Comparison of ENCODE assay signal across 8 cellular contexts in the genomic region with DNA sequence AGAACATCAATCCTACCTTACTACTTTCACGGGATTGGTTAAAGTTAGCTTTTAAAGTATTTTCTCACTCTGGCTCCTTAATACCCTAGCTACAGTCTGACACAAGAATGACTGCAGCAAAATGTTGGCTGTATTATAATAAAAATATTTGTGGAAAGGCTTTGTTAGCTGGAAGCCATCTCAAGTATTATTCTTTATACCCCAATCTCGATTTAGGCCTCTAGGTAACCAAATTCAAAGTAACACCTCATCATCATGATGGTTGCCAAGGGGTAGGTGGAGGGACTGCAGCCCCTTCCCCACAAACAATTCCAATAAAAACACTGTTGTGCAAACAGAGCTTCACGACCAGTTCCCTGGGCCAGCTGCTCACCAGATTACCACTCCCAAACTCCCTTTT. TPM values are rescaled to one million over a fixed set of nuclear protein-coding genes. Genes with fewer than 3 reads are reported as not detected.
DNase-seq lines count a peak whose midpoint lies in the region; ATAC-seq, FAIRE-seq and TF ChIP-seq lines count a peak whose summit lies in the region.

No MANE protein-coding gene starts in this region.

- H4K20me1 ChIP-seq in astrocyte (ENCODE audit: insufficient read depth, low read length): peaks cover 22% of the 10 kb centered on the region

- no peaks in the 10 kb centered on the region for H3K27me3 ChIP-seq in astrocyte (ENCODE audit: insufficient read depth, low read length)
- H3K27me3 ChIP-seq in lower lobe of right lung (ENCODE audit: low read depth): no peaks in the 10 kb centered on the region
- H3K27me3 ChIP-seq in upper lobe of left lung: no peaks in the 10 kb centered on the region

- peak overlapping the region; percentile 90 for H3K9ac ChIP-seq in astrocyte (ENCODE audit: low read length)

- H3K4me1 ChIP-seq in astrocyte (ENCODE audit: insufficient read depth, low read length) (peaks cover 9% of the 10 kb centered on the region), lower lobe of right lung (peaks cover 21% of the 10 kb centered on the region), upper lobe of left lung (peaks cover 21 to 24% (median 22%) of the 10 kb centered on the region in 4 donors)

- peak overlapping the region; percentile 95 for H2AFZ ChIP-seq in astrocyte (ENCODE audit: low read depth, low read length)

- H3K27me3 Mint-ChIP-seq in activated naive CD4-positive, alpha-beta T cell treated with anti-CD3 and anti-CD28 coated beads for 36 hours (ENCODE audit: low read depth): no peaks in the 10 kb centered on the region
- no peaks in the 10 kb centered on the region for H3K27me3 Mint-ChIP-seq in astrocyte (ENCODE audit: low read depth, unreplicated experiment)

- CTCF ChIA-PET in activated naive CD4-positive, alpha-beta T cell treated with anti-CD3 and anti-CD28 coated beads for 36 hours (lab: Charles Lee): interaction anchor here (0.8 to 2.9 kb wide), 4 partner anchors 12 to 64 kb away, joined by 3 to 21 read pairs (median 4); a partner anchor contains a TSS

- TF ChIP-seq CTCF in astrocyte (IDR thresholded peaks at IDR 0.05; ENCODE audit: insufficient read depth, low read depth, low read length) (no peak), lower lobe of right lung (IDR thresholded peaks at IDR 0.05) (no peak), upper lobe of left lung (IDR thresholded peaks at IDR 0.05) (no peak)

- DNase-seq in activated naive CD4-positive, alpha-beta T cell treated with anti-CD3 and anti-CD28 coated beads for 36 hours: no peak
- no peak for DNase-seq in activated naive CD4-positive, alpha-beta T cell (lab: John Stamatoyannopoulos, UW)
- DNase-seq in astrocyte (ENCODE audit: low read depth) (no peak), lower lobe of right lung (no peak), upper lobe of left lung (no peak), foreskin melanocyte (no peak)

- H3K4me3 ChIP-seq in astrocyte (ENCODE audit: insufficient read depth, low read depth, low read length) (peak overlapping the region; percentile 73), lower lobe of right lung (peak overlapping the region; percentile 96), upper lobe of left lung (peak overlapping the region in 3 of 4 donors; percentile 80 to 98 (median 94))

- peak overlapping the region; percentile 95 for H3K4me2 ChIP-seq in astrocyte (ENCODE audit: low read length)

- TF ChIP-seq EP300 in upper lobe of left lung (IDR thresholded peaks at IDR 0.05): no peak

- H3K9me3 Mint-ChIP-seq in activated naive CD4-positive, alpha-beta T cell treated with anti-CD3 and anti-CD28 coated beads for 36 hours: no peaks in the 10 kb centered on the region
- H3K9me3 Mint-ChIP-seq in astrocyte (ENCODE audit: unreplicated experiment): no peaks in the 10 kb centered on the region

- no peak for TF ChIP-seq POLR2A in upper lobe of left lung (IDR thresholded peaks at IDR 0.05)

- ATAC-seq in lower lobe of right lung: no peak
- ATAC-seq in upper lobe of left lung (ENCODE audit: low FRiP score in 2 of 2): no peak
- no peak for ATAC-seq in HG03469 (IDR thresholded peaks at IDR 0.05; ENCODE audit: unreplicated experiment)
- ATAC-seq in HG02981 (IDR thresholded peaks at IDR 0.05; ENCODE audit: unreplicated experiment): no peak

- FAIRE-seq in astrocyte (lab: Jason Lieb, UNC): no peak

- intact Hi-C loops in activated naive CD4-positive, alpha-beta T cell treated with anti-CD3 and anti-CD28 coated beads for 36 hours (cut with micrococcal nuclease): loop anchor here (1.0 to 10.0 kb wide), 9 partner anchors 7 to 1745 kb away; a partner anchor contains a TSS
- intact Hi-C loops in lower lobe of right lung (cut with DNase I): no loop called here

- H3K27ac Mint-ChIP-seq in activated naive CD4-positive, alpha-beta T cell treated with anti-CD3 and anti-CD28 coated beads for 36 hours: peak overlapping the region; percentile 90
- H3K27ac Mint-ChIP-seq in astrocyte (ENCODE audit: unreplicated experiment): peak overlapping the region; percentile 84

- H3K27ac ChIP-seq in astrocyte (ENCODE audit: low read depth, low read length): peak overlapping the region; percentile 70
- peak overlapping the region; percentile 95 for H3K27ac ChIP-seq in lower lobe of right lung
- peak overlapping the region; percentile 93 to 97 (median 94) for H3K27ac ChIP-seq in upper lobe of left lung

- 32 to 39% methylated on average over 3 of the region's 3 CpGs for WGBS in upper lobe of left lung, 2 donors

- H3K4me1 Mint-ChIP-seq in activated naive CD4-positive, alpha-beta T cell treated with anti-CD3 and anti-CD28 coated beads for 36 hours (ENCODE audit: low read depth): peaks cover 19% of the 10 kb centered on the region
- H3K4me1 Mint-ChIP-seq in astrocyte (ENCODE audit: low read depth, unreplicated experiment): peaks cover 4% of the 10 kb centered on the region

- no peaks in the 10 kb centered on the region for H3K36me3 ChIP-seq in astrocyte (ENCODE audit: insufficient read depth, low read length)
- no peaks in the 10 kb centered on the region for H3K36me3 ChIP-seq in lower lobe of right lung
- H3K36me3 ChIP-seq in upper lobe of left lung: no peaks in the 10 kb centered on the region

- H3K4me3 Mint-ChIP-seq in activated naive CD4-positive, alpha-beta T cell treated with anti-CD3 and anti-CD28 coated beads for 36 hours: peak overlapping the region; percentile 86
- H3K4me3 Mint-ChIP-seq in astrocyte (ENCODE audit: unreplicated experiment): peak overlapping the region; percentile 89

- peaks cover 43% of the 10 kb centered on the region for H3K79me2 ChIP-seq in astrocyte (ENCODE audit: insufficient read depth, low read length)

- peaks cover 3% of the 10 kb centered on the region for H3K36me3 Mint-ChIP-seq in activated naive CD4-positive, alpha-beta T cell treated with anti-CD3 and anti-CD28 coated beads for 36 hours (ENCODE audit: low read depth)
- H3K36me3 Mint-ChIP-seq in astrocyte (ENCODE audit: low read depth, unreplicated experiment): no peaks in the 10 kb centered on the region

- H3K9me3 ChIP-seq in astrocyte (ENCODE audit: insufficient read depth, low read depth, low read length): no peaks in the 10 kb centered on the region
- no peaks in the 10 kb centered on the region for H3K9me3 ChIP-seq in lower lobe of right lung
- no peaks in the 10 kb centered on the region for H3K9me3 ChIP-seq in upper lobe of left lung

RNA-seq across cellular contexts. Expression of a gene that starts 0.8 kb away (rescaled TPM):
- 100 to 1,000 TPM; 114 to 123 TPM for total RNA-seq in activated naive CD4-positive, alpha-beta T cell treated with anti-CD3 and anti-CD28 coated beads for 36 hours
- 58.1 and 59.7 TPM in 2 replicates for total RNA-seq in astrocyte
- total RNA-seq in lower lobe of right lung: 39.9 TPM
- 10 to 100 TPM in 5 of 6 donors, 1 to 10 TPM in 1; 9.4 to 38.0 (median 28.5) TPM for total RNA-seq in upper lobe of left lung

RNA-seq across cellular contexts. Expression of a gene that starts 15.4 kb away (rescaled TPM):
- 10 to 100 TPM; 14.7 to 15.2 TPM for total RNA-seq in activated naive CD4-positive, alpha-beta T cell treated with anti-CD3 and anti-CD28 coated beads for 36 hours
- 27.3 and 30.4 TPM in 2 replicates for total RNA-seq in astrocyte
- total RNA-seq in lower lobe of right lung: 33.9 TPM
- total RNA-seq in upper lobe of left lung: 10 to 100 TPM; 12.6 to 43.3 (median 31.1) TPM
